ENCODE assay signal across 9 cellular contexts in genomic region chr12:75725505-75726120, GRCh38.
DNase-seq lines count a peak whose midpoint lies in the region; ATAC-seq and TF ChIP-seq lines count a peak whose summit lies in the region.
"Had no signal": no experiment of that assay in that cellular context is flagged by ENCODE, and none has a peak within 500 bp of the region (broad histone marks: within the 10 kb centered on the region; RNA-seq: fewer than 3 reads in every experiment).

No MANE protein-coding gene starts in this region.

- no peaks in the 10 kb centered on the region for H3K9me3 ChIP-seq in adipocyte (ENCODE audit: control insufficient read depth, low read length)

- peak; percentile 58 for DNase-seq in DMS 273 (lab: John Stamatoyannopoulos, UW; ENCODE audit: unreplicated experiment)
- DNase-seq in LoVo (ENCODE audit: low spot score), result peak; percentile 86
- peak; percentile 47 for DNase-seq in adipocyte (ENCODE audit: low read depth)
- DNase-seq in mesendoderm, result peak; percentile 60
- no peak for DNase-seq in GM10248 (ENCODE audit: extremely low spot score)
- no peak for DNase-seq in amygdala (lab: John Stamatoyannopoulos, UW)
- no peak for DNase-seq in NCI-H2029 (lab: John Stamatoyannopoulos, UW)
- DNase-seq: left cardiac atrium had no signal

- H3K79me2 ChIP-seq in mesendoderm (ENCODE audit: control insufficient read depth, insufficient read depth, low read length), result no peaks in the 10 kb centered on the region

- no peak overlapping the region for H4K5ac ChIP-seq in mesendoderm (ENCODE audit: low read length)

- H2BK120ac ChIP-seq in mesendoderm (ENCODE audit: low read depth, low read length), result no peak overlapping the region

- no peaks in the 10 kb centered on the region for H3K79me1 ChIP-seq in mesendoderm (ENCODE audit: low read length)

- H3K36me3 ChIP-seq in adipocyte (ENCODE audit: control insufficient read depth, insufficient read depth, low read length, severe bottlenecking) (no peaks in the 10 kb centered on the region), mesendoderm (ENCODE audit: control insufficient read depth, insufficient read depth, low read length) (no peaks in the 10 kb centered on the region)

- H3K18ac ChIP-seq in mesendoderm (ENCODE audit: low read length), result no peak overlapping the region

- H3K4me3 ChIP-seq in adipocyte (ENCODE audit: low read length), result peak overlapping the region; percentile 46
- H3K4me3 ChIP-seq in mesendoderm (ENCODE audit: low read length), result no peak overlapping the region

- H3K4me2 ChIP-seq in mesendoderm (ENCODE audit: low read length), result no peak overlapping the region

- no peak overlapping the region for H2BK15ac ChIP-seq in mesendoderm (replicated peaks; ENCODE audit: low read depth)

- H3K27me3 ChIP-seq in adipocyte (replicated peaks; ENCODE audit: control insufficient read depth, insufficient read depth, low read length), result no peaks in the 10 kb centered on the region
- no peaks in the 10 kb centered on the region for H3K27me3 ChIP-seq in mesendoderm (ENCODE audit: insufficient read depth, low read length, poor library complexity)

- H3K23ac ChIP-seq in mesendoderm (ENCODE audit: low read length), result no peak overlapping the region

- POLR2A ChIA-PET in GM10248 (lab: Yijun Ruan, JAX), result no interaction called here

- H3K4ac ChIP-seq in mesendoderm (ENCODE audit: low read depth, low read length), result no peak overlapping the region

- no peak for TF ChIP-seq CTCF in GM10248 (IDR thresholded peaks at IDR 0.05; ENCODE audit: control extremely low read depth, extremely low read depth, low read depth, missing control alignments)

- WGBS in mesendoderm (ENCODE audit: extremely low coverage, insufficient coverage, low lambda C conversion rate), result no CpG with 5 or more reads among the region's 3 CpGs

- H3K27ac ChIP-seq in mesendoderm (ENCODE audit: low read depth, low read length), result no peak overlapping the region

- H4K8ac ChIP-seq in mesendoderm (ENCODE audit: low read depth, low read length), result no peak overlapping the region

- peaks cover 45% of the 10 kb centered on the region for H3K4me1 ChIP-seq in adipocyte (ENCODE audit: control insufficient read depth, insufficient read depth, low read length)
- H3K4me1 ChIP-seq in mesendoderm (ENCODE audit: control insufficient read depth, low read depth, low read length), result peaks cover 13% of the 10 kb centered on the region

- H3K9ac ChIP-seq in adipocyte (ENCODE audit: low read length), result no peak overlapping the region
- H3K9ac ChIP-seq in mesendoderm (ENCODE audit: low read length), result no peak overlapping the region

- no peak overlapping the region for H2BK5ac ChIP-seq in mesendoderm (ENCODE audit: low read length)

- H3K56ac ChIP-seq in mesendoderm (ENCODE audit: low read length), result no peak overlapping the region

- CTCF ChIA-PET in GM10248 (lab: Yijun Ruan, JAX), result interaction anchor here (1.0 kb wide), 1 partner anchor 9 kb away, joined by 3 read pairs; no protein-coding TSS in a partner anchor

- no peak for ATAC-seq in HG02938 (IDR thresholded peaks at IDR 0.05; ENCODE audit: unreplicated experiment)

- H2AK5ac ChIP-seq in mesendoderm (ENCODE audit: low read length), result no peak overlapping the region

Comparison
In these comparisons a context has a peak if more than half of its experiments do, and no peak if none do; other contexts are left out.
1. DNase-seq: peak in DMS 273 (single experiment), LoVo (single experiment), adipocyte (single experiment) and mesendoderm (single experiment); none in GM10248 (single experiment), amygdala (0 of 56) and NCI-H2029 (single experiment).